21 cellular contexts compared by ENCODE assay signal in the genomic region with DNA sequence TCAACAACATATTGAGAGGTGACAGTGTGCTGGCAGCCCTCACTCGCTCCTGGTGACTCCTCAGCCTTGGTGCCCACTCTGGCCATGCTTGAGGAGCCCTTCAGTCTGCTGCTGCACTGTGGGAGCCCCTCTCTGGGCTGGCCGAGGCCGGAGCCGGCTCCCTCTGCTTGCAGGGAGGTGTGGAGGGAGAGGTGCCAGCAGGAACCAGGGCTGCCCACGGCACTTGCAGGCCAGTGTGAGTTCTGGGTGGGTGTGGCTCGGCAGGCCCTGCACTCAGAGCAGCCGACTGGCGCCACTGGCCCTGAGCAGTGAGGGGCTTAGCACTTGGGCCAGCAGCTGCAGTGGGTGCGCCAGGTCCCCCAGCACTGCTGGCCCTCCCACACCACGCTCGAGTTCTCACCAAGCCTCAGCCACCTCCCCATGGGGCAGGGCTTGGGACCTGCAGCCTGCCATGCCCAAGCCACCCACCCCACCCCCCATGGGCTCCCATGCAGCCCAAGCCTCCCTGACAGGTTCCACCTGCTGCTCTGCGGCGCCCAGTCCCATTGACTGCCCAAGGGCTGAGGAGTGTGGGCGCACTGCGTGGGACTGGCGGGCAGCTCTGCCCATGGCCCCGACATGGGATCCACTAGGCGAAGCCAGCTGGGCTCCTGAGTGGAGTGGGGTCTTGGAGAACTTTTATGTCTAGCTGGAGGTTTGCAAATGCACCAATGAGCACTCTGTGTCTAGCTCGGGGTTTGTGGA.
"Had no signal": no experiment of that assay in that cellular context is flagged by ENCODE, and none has a peak within 500 bp of the region (broad histone marks: within the 10 kb centered on the region; RNA-seq: fewer than 3 reads in every experiment).

No MANE protein-coding gene starts in this region.

- H3K36me3 ChIP-seq: colonic mucosa, esophagus squamous epithelium, gastrocnemius medialis, heart right ventricle, left lung, lower lobe of right lung had no signal

- H3K27ac ChIP-seq: colonic mucosa, epithelial cell of prostate, esophagus squamous epithelium, gastrocnemius medialis, heart right ventricle, left lung, lower lobe of right lung had no signal

- H3K4me3 ChIP-seq: colonic mucosa, esophagus squamous epithelium, gastrocnemius medialis, heart right ventricle, left lung, lower lobe of right lung had no signal

- H3K9me3 ChIP-seq: colonic mucosa, gastrocnemius medialis had no signal

- H3K27me3 ChIP-seq: colonic mucosa, esophagus squamous epithelium, gastrocnemius medialis, heart right ventricle, left lung had no signal

- ATAC-seq: effector memory CD8-positive, alpha-beta T cell; esophagus mucosa; gastrocnemius medialis; heart right ventricle; left cardiac atrium; left lung; left ventricle myocardium superior had no signal

- H3K4me1 ChIP-seq: colonic mucosa, esophagus squamous epithelium, gastrocnemius medialis, heart right ventricle, left lung, lower lobe of right lung had no signal

- DNase-seq: colonic mucosa; cortex of kidney; effector CD8-positive, alpha-beta T cell; effector memory CD8-positive, alpha-beta T cell; endodermal cell; erythroblast; esophagus squamous epithelium; foreskin fibroblast; foreskin melanocyte; gastrocnemius medialis; glutamatergic neuron; head of caudate nucleus; heart right ventricle; hippocampal formation; left cardiac atrium; left lung; left ventricle myocardium superior; lower lobe of right lung; midbrain had no signal
